ENCODE assay signal across 21 cellular contexts in genomic region chr4:24644983-24645764, GRCh38.
DNase-seq lines count a peak whose midpoint lies in the region; ATAC-seq and TF ChIP-seq lines count a peak whose summit lies in the region.
"Had no signal": no experiment of that assay in that cellular context is flagged by ENCODE, and none has a peak within 500 bp of the region (broad histone marks: within the 10 kb centered on the region; RNA-seq: fewer than 3 reads in every experiment).

No MANE protein-coding gene starts in this region.

- no peak for TF ChIP-seq CTCF in WI38 (IDR thresholded peaks at IDR 0.05; ENCODE audit: low read depth, low read length)
- TF ChIP-seq CTCF in foreskin keratinocyte (conservative IDR thresholded peaks at IDR 0.05), result no peak

- no peaks in the 10 kb centered on the region for H3K9me3 Mint-ChIP-seq in stimulated activated naive CD8-positive, alpha-beta T cell treated with anti-CD3 and anti-CD28 coated beads, Interleukin-15, amount 100 ng/mL, for 72 hours
- H3K9me3 Mint-ChIP-seq: activated naive CD4-positive, alpha-beta T cell treated with anti-CD3 and anti-CD28 coated beads for 36 hours; H9; stimulated activated naive B cell treated with anti-CD40 and anti-IgM and Interleukin-4, amounts not matched to agents 10 μg/mL and 1 μg/mL and 100 μg/mL, for 72 hours had no signal

- H3K27ac ChIP-seq in ACC112 (ENCODE audit: low read depth, low read length) (0 out of 2 replicates have a peak overlapping the region, but pooled peaks have one; percentile 2), foreskin keratinocyte (no peak overlapping the region)
- H3K27ac ChIP-seq: ascending aorta, gastroesophageal sphincter, left ventricle myocardium inferior, tibial artery had no signal

- no peaks in the 10 kb centered on the region for H3K36me3 ChIP-seq in ACC112 (ENCODE audit: insufficient read depth, low read length)
- H3K36me3 ChIP-seq: ascending aorta, gastroesophageal sphincter, left ventricle myocardium inferior, tibial artery had no signal

- no peak overlapping the region for H3K4me3 Mint-ChIP-seq in stimulated activated naive CD8-positive, alpha-beta T cell treated with anti-CD3 and anti-CD28 coated beads, Interleukin-15, amount 100 ng/mL, for 72 hours
- H3K4me3 Mint-ChIP-seq: activated naive CD4-positive, alpha-beta T cell treated with anti-CD3 and anti-CD28 coated beads for 36 hours; CD4-positive, alpha-beta memory T cell; H9; stimulated activated naive B cell treated with anti-CD40 and anti-IgM and Interleukin-4, amounts not matched to agents 10 μg/mL and 1 μg/mL and 100 μg/mL, for 72 hours had no signal

- DNase-seq in HT-29 (ENCODE audit: low spot score), result peak; percentile 8
- peak in 1 of 2 donors; percentile 17 for DNase-seq in foreskin keratinocyte
- no peak for DNase-seq in stimulated activated naive CD8-positive, alpha-beta T cell treated with anti-CD3 and anti-CD28 coated beads, Interleukin-15, amount 100 ng/mL, for 72 hours
- no peak for DNase-seq in CD1c-positive myeloid dendritic cell (ENCODE audit: extremely low spot score)
- no peak for DNase-seq in NCI-H1930 (lab: John Stamatoyannopoulos, UW)
- DNase-seq: activated CD4-positive, alpha-beta T cell treated with anti-CD3 and anti-CD28 coated beads, Interleukin-2, amount 50 U/mL, for 4 hours; activated naive CD4-positive, alpha-beta T cell treated with anti-CD3 and anti-CD28 coated beads for 36 hours; activated T-cell treated with anti-CD3 and anti-CD28 coated beads for 4 hours; CD4-positive, alpha-beta memory T cell; H9; left ventricle myocardium inferior; NCI-H146; NCI-H2227 treated with DMSO at 0.1 percent for 48 hours; stimulated activated CD4-positive, alpha-beta T cell treated with anti-CD3 and anti-CD28 coated beads, Interleukin-15, amount 100 ng/mL, for 24 hours; stimulated activated naive B cell treated with anti-CD40 and anti-IgM and Interleukin-4, amounts not matched to agents 10 μg/mL and 1 μg/mL and 100 μg/mL, for 72 hours; tibial artery had no signal

- peaks cover 11% of the 10 kb centered on the region for H3K27me3 Mint-ChIP-seq in stimulated activated naive CD8-positive, alpha-beta T cell treated with anti-CD3 and anti-CD28 coated beads, Interleukin-15, amount 100 ng/mL, for 72 hours

- no peaks in the 10 kb centered on the region for H3K27me3 ChIP-seq in ACC112 (ENCODE audit: insufficient read depth, low read length)
- H3K27me3 ChIP-seq in foreskin keratinocyte, result peaks cover 62% of the 10 kb centered on the region
- H3K27me3 ChIP-seq: ascending aorta, gastroesophageal sphincter, tibial artery had no signal

- H2AFZ ChIP-seq in ACC112 (ENCODE audit: low read length, unreplicated experiment), result peak overlapping the region; percentile 73

- H3K4me1 ChIP-seq in ACC112 (ENCODE audit: control insufficient read depth, insufficient read depth, low read length, unreplicated experiment), result peaks cover 27% of the 10 kb centered on the region
- peaks cover 4% of the 10 kb centered on the region for H3K4me1 ChIP-seq in foreskin keratinocyte

- H3K4me3 ChIP-seq in ACC112 (ENCODE audit: low read depth, low read length) (peak overlapping the region; percentile 65), WI38 (ENCODE audit: low read depth, low read length) (peak overlapping the region; percentile 32)
- H3K4me3 ChIP-seq: ascending aorta, gastroesophageal sphincter, left ventricle myocardium inferior, tibial artery had no signal

- no peaks in the 10 kb centered on the region for H3K4me1 Mint-ChIP-seq in stimulated activated naive CD8-positive, alpha-beta T cell treated with anti-CD3 and anti-CD28 coated beads, Interleukin-15, amount 100 ng/mL, for 72 hours
- H3K4me1 Mint-ChIP-seq: CD4-positive, alpha-beta memory T cell; stimulated activated naive B cell treated with anti-CD40 and anti-IgM and Interleukin-4, amounts not matched to agents 10 μg/mL and 1 μg/mL and 100 μg/mL, for 72 hours had no signal

- ATAC-seq in foreskin keratinocyte, result peak; percentile 45
- ATAC-seq in GM18909 (IDR thresholded peaks at IDR 0.05; ENCODE audit: poor library complexity, unreplicated experiment), result no peak
- ATAC-seq in stimulated activated naive CD8-positive, alpha-beta T cell treated with anti-CD3 and anti-CD28 coated beads, Interleukin-15, amount 100 ng/mL, for 72 hours, result no peak
- ATAC-seq: gastroesophageal sphincter; stimulated activated naive B cell treated with anti-CD40 and anti-IgM and Interleukin-4, amounts not matched to agents 10 μg/mL and 1 μg/mL and 100 μg/mL, for 72 hours had no signal

- H3K79me2 ChIP-seq in ACC112 (ENCODE audit: control insufficient read depth, insufficient read depth, low read length, unreplicated experiment), result no peaks in the 10 kb centered on the region

- H3K27ac Mint-ChIP-seq in stimulated activated naive CD8-positive, alpha-beta T cell treated with anti-CD3 and anti-CD28 coated beads, Interleukin-15, amount 100 ng/mL, for 72 hours, result no peak overlapping the region
- H3K27ac Mint-ChIP-seq: activated naive CD4-positive, alpha-beta T cell treated with anti-CD3 and anti-CD28 coated beads for 36 hours; H9; stimulated activated naive B cell treated with anti-CD40 and anti-IgM and Interleukin-4, amounts not matched to agents 10 μg/mL and 1 μg/mL and 100 μg/mL, for 72 hours had no signal
